8 cellular contexts compared by ENCODE assay signal in the genomic region with DNA sequence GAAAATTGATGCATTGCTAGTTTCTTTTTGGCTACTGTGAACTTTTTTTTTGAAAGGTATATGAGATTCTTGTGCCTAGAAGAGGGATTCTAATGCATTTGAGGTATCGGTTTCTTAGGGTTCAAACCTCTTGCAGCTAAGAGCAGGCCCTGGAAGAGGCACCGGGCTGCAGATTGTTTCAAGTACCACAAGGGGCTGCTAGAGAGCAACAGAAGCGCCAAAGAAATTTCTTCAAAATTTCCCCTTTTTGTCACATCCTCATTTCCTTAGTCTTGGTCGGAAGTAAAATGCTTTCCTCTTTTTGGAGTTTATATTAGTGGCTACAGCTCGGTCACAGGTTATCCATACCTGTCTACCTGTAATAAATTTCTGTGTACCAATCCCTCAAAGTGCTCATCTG.
DNase-seq lines count a peak whose midpoint lies in the region; ATAC-seq lines count a peak whose summit lies in the region.

No MANE protein-coding gene starts in this region.

- no peaks in the 10 kb centered on the region for H3K36me3 ChIP-seq in aorta (ENCODE audit: control insufficient read depth in 1 of 2, insufficient read depth in 2 of 2, low read length in 1 of 2)

- peak; percentile 19 for ATAC-seq in GM18519 (IDR thresholded peaks at IDR 0.05; ENCODE audit: low FRiP score, unreplicated experiment)
- peak; percentile 75 for ATAC-seq in left lobe of liver
- ATAC-seq in aorta (ENCODE audit: low FRiP score): no peak

- H3K27ac ChIP-seq in aorta (ENCODE audit: low read depth in 1 of 2, low read length in 2 of 2): no peak overlapping the region

- DNase-seq in CD1c-positive myeloid dendritic cell (ENCODE audit: extremely low spot score) (peak; percentile 87), MV-4-11 (lab: John Stamatoyannopoulos, UW) (peak; percentile 77), amniotic stem cell (lab: John Stamatoyannopoulos, UW) (peak; percentile 0), left lobe of liver (ENCODE audit: low spot score) (no peak), aorta (no peak), cerebellum (ENCODE audit: low spot score) (no peak), NCI-H1436 treated with DMSO at 0.1 percent for 48 hours (lab: John Stamatoyannopoulos, UW) (no peak)

- H3K9me3 ChIP-seq in aorta (ENCODE audit: control insufficient read depth, low read length): no peaks in the 10 kb centered on the region

- no peaks in the 10 kb centered on the region for H3K4me1 ChIP-seq in aorta (ENCODE audit: control insufficient read depth in 1 of 2, insufficient read depth in 2 of 2, low read length in 2 of 2)

- no peak overlapping the region for H3K4me3 ChIP-seq in aorta (ENCODE audit: low read length in 2 of 2)

- intact Hi-C loops in aorta (cut with DNase I): no loop called here

- no peaks in the 10 kb centered on the region for H3K27me3 ChIP-seq in aorta (ENCODE audit: control insufficient read depth in 1 of 2, insufficient read depth in 2 of 2, low read length in 1 of 2)

- whole genome bisulfite sequencing in aorta, 2 donors: 34 to 40% methylated on average over 5 of the region's 5 CpGs

Comparison
In these comparisons a context has a peak if more than half of its experiments do, and no peak if none do; other contexts are left out.
1. DNase-seq: peak in CD1c-positive myeloid dendritic cell (single experiment), MV-4-11 (single experiment) and amniotic stem cell (single experiment); none in left lobe of liver (single experiment), aorta (0 of 2), cerebellum (single experiment) and NCI-H1436 treated with DMSO at 0.1 percent for 48 hours (single experiment).